Comparison of ENCODE assay signal across 20 cellular contexts in the genomic region with DNA sequence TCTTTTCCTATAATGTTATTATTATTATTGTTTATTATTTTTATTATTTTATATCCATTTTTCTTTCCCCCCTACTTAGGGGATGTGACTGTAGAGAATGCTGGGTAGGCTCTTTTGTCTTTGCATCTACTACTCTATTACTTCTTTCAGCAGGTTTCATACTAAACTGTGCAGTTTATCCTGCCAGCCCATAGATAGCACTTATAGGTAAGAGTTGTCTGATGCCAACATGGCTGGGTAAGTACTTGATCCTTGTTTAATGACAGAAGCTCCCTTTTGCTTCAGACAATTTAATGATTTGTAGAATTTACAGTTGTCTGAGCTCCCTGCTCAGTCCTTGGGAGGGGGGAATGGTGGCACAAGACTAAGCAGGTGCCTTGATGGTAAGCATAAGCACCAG.
DNase-seq lines count a peak whose midpoint lies in the region; ATAC-seq and TF ChIP-seq lines count a peak whose summit lies in the region.
"Had no signal": no experiment of that assay in that cellular context is flagged by ENCODE, and none has a peak within 500 bp of the region (broad histone marks: within the 10 kb centered on the region; RNA-seq: fewer than 3 reads in every experiment).

No MANE protein-coding gene starts in this region.

- H3K9me3 ChIP-seq in cardiac muscle cell (ENCODE audit: low read depth) (no peaks in the 10 kb centered on the region), left ventricle myocardium inferior (replicated peaks) (peaks cover 29% of the 10 kb centered on the region), HAP-1 (no peaks in the 10 kb centered on the region)

- ATAC-seq in GM21381 (IDR thresholded peaks at IDR 0.05; ENCODE audit: unreplicated experiment): no peak
- no peak for ATAC-seq in HG02885 (IDR thresholded peaks at IDR 0.05; ENCODE audit: poor library complexity, unreplicated experiment)
- ATAC-seq: activated CD8-positive, alpha-beta memory T cell treated with anti-CD3 and anti-CD28 coated beads, Interleukin-2, amount 10 ng/mL, durations not matched to agents 7 days and 5 days; activated naive CD8-positive, alpha-beta T cell treated with anti-CD3 and anti-CD28 coated beads, Interleukin-2, amount 50 U/mL, for 24 hours had no signal

- in situ Hi-C loops in HAP-1 (cut with MboI; ENCODE audit: low sequenced_read_pairs): no loop called here

- H3K27ac ChIP-seq in cardiac muscle cell (no peak overlapping the region), left ventricle myocardium inferior (replicated peaks) (no peak overlapping the region)
- H3K27ac ChIP-seq: C4-2B, RWPE1 had no signal

- intact Hi-C loops in left ventricle myocardium inferior (cut with micrococcal nuclease): no loop called here

- TF ChIP-seq CTCF in cardiac muscle cell (IDR thresholded peaks at IDR 0.05; ENCODE audit: low read depth, low read length) (peak; percentile 61), left ventricle myocardium inferior (IDR thresholded peaks at IDR 0.05; ENCODE audit: borderline replicate concordance) (no peak), choroid plexus epithelial cell (conservative IDR thresholded peaks at IDR 0.05; ENCODE audit: low read depth, low read length) (peak; percentile 38)

- H3K27me3 ChIP-seq in cardiac muscle cell: no peaks in the 10 kb centered on the region
- H3K27me3 ChIP-seq in left ventricle myocardium inferior (ENCODE audit: low read depth): no peaks in the 10 kb centered on the region
- H3K27me3 ChIP-seq in HAP-1 (ENCODE audit: low read depth): no peaks in the 10 kb centered on the region

- H3K4me1 ChIP-seq in cardiac muscle cell (ENCODE audit: low read depth) (no peaks in the 10 kb centered on the region), left ventricle myocardium inferior (no peaks in the 10 kb centered on the region), HAP-1 (no peaks in the 10 kb centered on the region)

- DNase-seq in cardiac muscle cell (ENCODE audit: low read depth in 1 of 2, low spot score in 1 of 2): peak in 1 of 2 donors; percentile 77
- DNase-seq in left ventricle myocardium inferior: no peak
- peak; percentile 55 for DNase-seq in NCI-H2171 treated with DMSO at 0.1 percent for 48 hours (lab: John Stamatoyannopoulos, UW)
- DNase-seq in choroid plexus epithelial cell (ENCODE audit: low read depth): peak; percentile 57
- DNase-seq in stimulated activated CD4-positive, alpha-beta T cell treated with anti-CD3 and anti-CD28 coated beads, Interleukin-12 subunit alpha, Interleukin-12 subunit beta, amount 100 ng/mL, for 4 hours: no peak
- no peak for DNase-seq in HAP-1 (ENCODE audit: low spot score in 2 of 2)
- DNase-seq: ACHN; activated CD4-positive, alpha-beta T cell treated with anti-CD3 and anti-CD28 coated beads for 4 hours; activated CD8-positive, alpha-beta memory T cell treated with anti-CD3 and anti-CD28 coated beads, Interleukin-2, amount 10 ng/mL, durations not matched to agents 7 days and 5 days; activated naive CD8-positive, alpha-beta T cell treated with anti-CD3 and anti-CD28 coated beads, Interleukin-2, amount 50 U/mL, for 24 hours; DMS153; Karpas-422; NCI-H1417; NCI-H446; NK-92 treated with Interleukin-12 subunit alpha and Interleukin-12 subunit beta, amount 100 ng/mL, for 24 hours; substantia nigra had no signal

- H3K4me3 ChIP-seq in cardiac muscle cell (no peak overlapping the region), left ventricle myocardium inferior (no peak overlapping the region), choroid plexus epithelial cell (ENCODE audit: low read depth, low read length) (no peak overlapping the region), HAP-1 (no peak overlapping the region)

- H3K36me3 ChIP-seq in cardiac muscle cell: no peaks in the 10 kb centered on the region
- H3K36me3 ChIP-seq in left ventricle myocardium inferior: no peaks in the 10 kb centered on the region
- no peaks in the 10 kb centered on the region for H3K36me3 ChIP-seq in HAP-1 (replicated peaks)

Comparison
In these comparisons a context has a peak if more than half of its experiments do, and no peak if none do; other contexts are left out.
1. DNase-seq: peak in NCI-H2171 treated with DMSO at 0.1 percent for 48 hours (single experiment) and choroid plexus epithelial cell (single experiment); none in left ventricle myocardium inferior (single experiment), stimulated activated CD4-positive, alpha-beta T cell treated with anti-CD3 and anti-CD28 coated beads, Interleukin-12 subunit alpha, Interleukin-12 subunit beta, amount 100 ng/mL, for 4 hours (single experiment) and HAP-1 (0 of 2).